22 cellular contexts compared by ENCODE assay signal in genomic region chr1:108886292-108886691, GRCh38. TPM values are rescaled to one million over a fixed set of nuclear protein-coding genes. Genes with fewer than 3 reads are reported as not detected.
DNase-seq lines count a peak whose midpoint lies in the region; ATAC-seq, FAIRE-seq and TF ChIP-seq lines count a peak whose summit lies in the region.
"Had no signal": no experiment of that assay in that cellular context is flagged by ENCODE, and none has a peak within 500 bp of the region (broad histone marks: within the 10 kb centered on the region; RNA-seq: fewer than 3 reads in every experiment).

No MANE protein-coding gene starts in this region.

- TF ChIP-seq CTCF in A673 (conservative IDR thresholded peaks at IDR 0.05; ENCODE audit: low read depth, low read length) (no peak), IMR-90 (conservative IDR thresholded peaks at IDR 0.05; ENCODE audit: low read depth, low read length) (no peak), esophagus squamous epithelium (IDR thresholded peaks at IDR 0.05) (no peak), keratinocyte (optimal IDR thresholded peaks at IDR 0.05 in 1 of 3, IDR thresholded peaks at IDR 0.05 in 1 of 3, conservative IDR thresholded peaks at IDR 0.05 in 1 of 3; ENCODE audit: extremely low read depth in 1 of 3, insufficient read depth in 2 of 3, low read length in 3 of 3) (no peak), lower lobe of right lung (IDR thresholded peaks at IDR 0.05) (no peak)

- peak overlapping the region; percentile 56; the same call in 1 of the 2 replicates for H3K23ac ChIP-seq in IMR-90 (ENCODE audit: low read depth, low read length)

- no peak overlapping the region for H3K4me3 ChIP-seq in A673 (ENCODE audit: low read depth, low read length, poor library complexity, severe bottlenecking)
- no peak overlapping the region for H3K4me3 ChIP-seq in IMR-90 (ENCODE audit: insufficient read depth, low read depth, low read length)
- H3K4me3 ChIP-seq in esophagus squamous epithelium = no peak overlapping the region
- H3K4me3 ChIP-seq in keratinocyte (ENCODE audit: control insufficient read depth in 2 of 3, extremely low read depth in 1 of 3, insufficient read depth in 2 of 3, low read depth in 1 of 3, low read length in 3 of 3) = no peak overlapping the region
- no peak overlapping the region for H3K4me3 ChIP-seq in lower lobe of right lung
- H3K4me3 ChIP-seq: GM12878, GM23248, HAP-1 had no signal

- H3K4ac ChIP-seq in IMR-90 (ENCODE audit: low read depth, low read length) = no peak overlapping the region

- no peaks in the 10 kb centered on the region for H3K4me1 Mint-ChIP-seq in effector memory CD8-positive, alpha-beta T cell (ENCODE audit: low read depth in 2 of 2)
- H3K4me1 Mint-ChIP-seq: CD8-positive, alpha-beta memory T cell had no signal

- no peak overlapping the region for H3K4me3 Mint-ChIP-seq in effector memory CD8-positive, alpha-beta T cell
- H3K4me3 Mint-ChIP-seq: CD4-positive, CD25-positive, alpha-beta regulatory T cell; CD8-positive, alpha-beta memory T cell had no signal

- no peak overlapping the region for H2BK5ac ChIP-seq in IMR-90 (ENCODE audit: low read depth, low read length, poor library complexity, severe bottlenecking)

- no peak overlapping the region for H4K91ac ChIP-seq in IMR-90 (ENCODE audit: insufficient read depth, low read depth, low read length)

- H3K27ac Mint-ChIP-seq in effector memory CD8-positive, alpha-beta T cell = no peak overlapping the region
- H3K27ac Mint-ChIP-seq: CD8-positive, alpha-beta memory T cell had no signal

- H3K27ac ChIP-seq in A673 (ENCODE audit: low read depth, low read length, poor library complexity, severe bottlenecking) (no peak overlapping the region), IMR-90 (ENCODE audit: insufficient read depth, low read length) (no peak overlapping the region), esophagus squamous epithelium (peak overlapping the region in 3 of 4 donors; percentile 31 to 62 (median 43)), keratinocyte (ENCODE audit: control insufficient read depth, insufficient read depth, low read length) (peak overlapping the region; percentile 27), lower lobe of right lung (no peak overlapping the region)
- H3K27ac ChIP-seq: GM23248 had no signal

- no peak overlapping the region for H4K5ac ChIP-seq in IMR-90 (ENCODE audit: low read depth, low read length)

- no peak overlapping the region for H4K8ac ChIP-seq in IMR-90 (ENCODE audit: low read depth in 2 of 2, low read length in 2 of 2)

- H2AK5ac ChIP-seq in IMR-90 (ENCODE audit: low read depth, low read length) = no peak overlapping the region

- no peak overlapping the region for H2AK9ac ChIP-seq in IMR-90 (replicated peaks; ENCODE audit: low read depth, low read length, poor library complexity)

- BruUV-seq in A673 (replicated peaks; lab: Mats Ljungman, UMichigan) = no TSS peak
- no TSS peak for BruUV-seq in IMR-90 (replicated peaks; lab: Mats Ljungman, UMichigan)

- no peak overlapping the region for H2BK120ac ChIP-seq in IMR-90 (ENCODE audit: low read depth, low read length)

- no CpG with 5 or more reads among the region's 2 CpGs for WGBS in IMR-90 (ENCODE audit: extremely low coverage in 2 of 2, insufficient read length in 1 of 2), 2 experiments
- 91 to 94% methylated on average over 2 of the region's 2 CpGs for WGBS in esophagus squamous epithelium, 2 donors

- H2AFZ ChIP-seq in IMR-90 (replicated peaks; ENCODE audit: low read length, poor library complexity) (no peak overlapping the region), keratinocyte (ENCODE audit: control insufficient read depth, low read length) (no peak overlapping the region)
- H2AFZ ChIP-seq: GM23248 had no signal

- dilution Hi-C loops in IMR-90 (cut with HindIII; ENCODE audit: low sequenced_read_pairs, unreplicated experiment) = no loop called here
- dilution Hi-C loops in keratinocyte (cut with MboI; ENCODE audit: extremely low pct_ligation_motif_present, low sequenced_read_pairs) = no loop called here

- in situ Hi-C loops in IMR-90 (cut with MboI; ENCODE audit: low sequenced_read_pairs) = no loop called here

- H3K18ac ChIP-seq in IMR-90 (ENCODE audit: low read depth, low read length) = no peak overlapping the region

- TF ChIP-seq RAD21 in IMR-90 (IDR thresholded peaks at IDR 0.05; ENCODE audit: low read length) = no peak

- peaks cover 83% of the 10 kb centered on the region for H3K79me2 ChIP-seq in keratinocyte (ENCODE audit: control insufficient read depth, insufficient read depth, low read length)

- no peak overlapping the region for H3K56ac ChIP-seq in IMR-90 (ENCODE audit: extremely low read depth, insufficient read depth, low read length)

- DNase-seq in A673 (ENCODE audit: low spot score) (peak; percentile 27), IMR-90 (no peak), esophagus squamous epithelium (lab: John Stamatoyannopoulos, UW) (no peak), keratinocyte (ENCODE audit: low read depth, low spot score) (no peak), NCI-H2196 treated with DMSO at 0.1 percent for 48 hours (lab: John Stamatoyannopoulos, UW; ENCODE audit: unreplicated experiment) (no peak), lower lobe of right lung (no peak), GM12892 (ENCODE audit: insufficient read length) (no peak)
- DNase-seq in effector memory CD8-positive, alpha-beta T cell = no peak
- DNase-seq: 8988T; BE2C; C1 segment of cervical spinal cord; CD4-positive, CD25-positive, alpha-beta regulatory T cell; CD8-positive, alpha-beta memory T cell; COR-L47; DMS 273 treated with DMSO at 0.1 percent for 48 hours; DMS53; DND-41; EL; GM23248 had no signal

- H3K79me1 ChIP-seq in IMR-90 (ENCODE audit: low read depth in 1 of 2, low read length in 2 of 2) = peaks cover 24 to 49% of the 10 kb centered on the region in 2 experiments

- CTCF ChIA-PET in A673 (lab: Charles Lee) (no interaction called here), IMR-90 (lab: Yijun Ruan, JAX) (interaction anchor here (1.1 to 1.3 kb wide), 2 partner anchors 10 to 58 kb away, joined by 3 to 4 read pairs; no protein-coding TSS in a partner anchor)

- H3K27me3 Mint-ChIP-seq in effector memory CD8-positive, alpha-beta T cell = no peaks in the 10 kb centered on the region
- H3K27me3 Mint-ChIP-seq: CD4-positive, CD25-positive, alpha-beta regulatory T cell had no signal

- intact Hi-C loops in A673 (cut with micrococcal nuclease; ENCODE audit: unreplicated experiment) (no loop called here), IMR-90 (cut with micrococcal nuclease) (no loop called here), esophagus squamous epithelium (cut with DNase I) (no loop called here), lower lobe of right lung (cut with DNase I) (no loop called here)

- no peak overlapping the region for H2BK15ac ChIP-seq in IMR-90 (ENCODE audit: low read depth, low read length)

- no peaks in the 10 kb centered on the region for H3K9me3 Mint-ChIP-seq in effector memory CD8-positive, alpha-beta T cell
- H3K9me3 Mint-ChIP-seq: CD4-positive, CD25-positive, alpha-beta regulatory T cell; CD8-positive, alpha-beta memory T cell had no signal

- H3K4me1 ChIP-seq in A673 (ENCODE audit: insufficient read depth, low read length, poor library complexity, severe bottlenecking) = peaks cover 15% of the 10 kb centered on the region
- H3K4me1 ChIP-seq in IMR-90 (ENCODE audit: control insufficient read depth, insufficient read depth, low read length) = 0 out of 2 replicates have a peak, but pooled peaks cover 2% of the 10 kb centered on the region
- peaks cover 6 to 85% (median 11%) of the 10 kb centered on the region in 3 donors for H3K4me1 ChIP-seq in esophagus squamous epithelium
- H3K4me1 ChIP-seq in keratinocyte (ENCODE audit: control insufficient read depth, extremely low read depth, insufficient read depth, low read length) = peaks cover 45% of the 10 kb centered on the region
- H3K4me1 ChIP-seq in lower lobe of right lung = peaks cover 10% of the 10 kb centered on the region
- H3K4me1 ChIP-seq: BE2C had no signal

- no peak overlapping the region; the same call in 1 of the 2 replicates for H3K14ac ChIP-seq in IMR-90 (replicated peaks; ENCODE audit: low read depth, low read length)

- H3K36me3 Mint-ChIP-seq in effector memory CD8-positive, alpha-beta T cell (ENCODE audit: insufficient read depth) = peaks cover 2% of the 10 kb centered on the region
- H3K36me3 Mint-ChIP-seq: CD4-positive, CD25-positive, alpha-beta regulatory T cell; CD8-positive, alpha-beta memory T cell had no signal

- H3K9me1 ChIP-seq in IMR-90 (ENCODE audit: insufficient read depth, low read length) (peaks cover 5% of the 10 kb centered on the region), keratinocyte (ENCODE audit: control insufficient read depth, extremely low read depth, insufficient read depth, low read length) (no peaks in the 10 kb centered on the region)

- POLR2A ChIA-PET in A673 (lab: Charles Lee; ENCODE audit: low non-redundant PET) = interaction anchor here (0.6 kb wide), 1 partner anchor 63 kb away, joined by 3 read pairs; no protein-coding TSS in a partner anchor
- POLR2A ChIA-PET in IMR-90 (lab: Charles Lee; ENCODE audit: unreplicated experiment) = no interaction called here

- FAIRE-seq in keratinocyte (lab: Jason Lieb, UNC) = no peak
- no peak for FAIRE-seq in GM12892 (lab: Jason Lieb, UNC)
- FAIRE-seq: GM12878 had no signal

- no peak overlapping the region for H2BK20ac ChIP-seq in IMR-90 (ENCODE audit: low read depth, low read length)

- H4K20me1 ChIP-seq in IMR-90 (ENCODE audit: insufficient read depth, low read length) (no peaks in the 10 kb centered on the region; the same call in 1 of the 2 replicates), keratinocyte (ENCODE audit: control insufficient read depth, extremely low read depth, insufficient read depth, low read length) (no peaks in the 10 kb centered on the region)

- peaks cover 4% of the 10 kb centered on the region for H3K36me3 ChIP-seq in A673 (ENCODE audit: insufficient read depth, low read length, poor library complexity, severe bottlenecking)
- H3K36me3 ChIP-seq in IMR-90 (ENCODE audit: control insufficient read depth, insufficient read depth, low read length) = no peaks in the 10 kb centered on the region
- H3K36me3 ChIP-seq in esophagus squamous epithelium = no peaks in the 10 kb centered on the region
- peaks cover 2 to 19% of the 10 kb centered on the region in 2 experiments for H3K36me3 ChIP-seq in keratinocyte (ENCODE audit: control insufficient read depth in 2 of 2, extremely low read depth in 1 of 2, insufficient read depth in 2 of 2, low read length in 2 of 2)
- H3K36me3 ChIP-seq in lower lobe of right lung = no peaks in the 10 kb centered on the region
- H3K36me3 ChIP-seq: BE2C, HAP-1 had no signal

- H3K9ac ChIP-seq in IMR-90 (ENCODE audit: low read depth, low read length) (no peak overlapping the region), keratinocyte (ENCODE audit: control insufficient read depth, extremely low read depth, insufficient read depth, low read length) (peak overlapping the region; percentile 13)
- H3K9ac ChIP-seq: GM23248 had no signal

- ATAC-seq in IMR-90 (ENCODE audit: low read depth) (no peak), lower lobe of right lung (no peak)
- ATAC-seq in effector memory CD8-positive, alpha-beta T cell (replicated peaks) = no peak
- ATAC-seq: GM12878 had no signal

- TF ChIP-seq POLR2A in IMR-90 (IDR thresholded peaks at IDR 0.05; ENCODE audit: low read depth, low read length) (no peak), esophagus squamous epithelium (IDR thresholded peaks at IDR 0.05) (no peak), GM12892 (IDR thresholded peaks at IDR 0.05; ENCODE audit: low read depth, low read length) (no peak)

- H3K9me3 ChIP-seq in A673 (ENCODE audit: low read depth, low read length, poor library complexity, severe bottlenecking) (no peaks in the 10 kb centered on the region), IMR-90 (ENCODE audit: control insufficient read depth, insufficient read depth, low read length) (no peaks in the 10 kb centered on the region), esophagus squamous epithelium (no peaks in the 10 kb centered on the region), keratinocyte (ENCODE audit: control insufficient read depth, low read depth, low read length) (no peaks in the 10 kb centered on the region), lower lobe of right lung (no peaks in the 10 kb centered on the region)
- H3K9me3 ChIP-seq: BE2C, HAP-1 had no signal

- H3K27me3 ChIP-seq in A673 (replicated peaks; ENCODE audit: insufficient read depth, low read depth, low read length, poor library complexity) = no peaks in the 10 kb centered on the region
- H3K27me3 ChIP-seq in IMR-90 (ENCODE audit: control insufficient read depth, insufficient read depth, low read length) = no peaks in the 10 kb centered on the region
- no peaks in the 10 kb centered on the region for H3K27me3 ChIP-seq in esophagus squamous epithelium
- no peaks in the 10 kb centered on the region for H3K27me3 ChIP-seq in keratinocyte (ENCODE audit: control insufficient read depth, extremely low read depth, insufficient read depth, low read length)
- H3K27me3 ChIP-seq in lower lobe of right lung (ENCODE audit: low read depth) = no peaks in the 10 kb centered on the region
- H3K27me3 ChIP-seq: BE2C had no signal

- H3K4me2 ChIP-seq in IMR-90 (ENCODE audit: low read depth, low read length) = no peak overlapping the region
- peak overlapping the region; percentile 18 for H3K4me2 ChIP-seq in keratinocyte (ENCODE audit: control insufficient read depth, extremely low read depth, insufficient read depth, low read depth, low read length)

RNA-seq across cellular contexts. Expression of gene GPSM2, which starts 9.5 kb away (rescaled TPM):
- 34.7 and 37.6 TPM in 2 replicates for total RNA-seq in A673 (2021)
- 16.7 and 23.1 TPM in 2 replicates for total RNA-seq in IMR-90 (2012; rRNA removed)
- polyA plus RNA-seq in IMR-90 (2012; rRNA removed) = 7.1 and 9.3 TPM in 2 replicates
- 2.5 and 2.8 TPM in 2 replicates for polyA plus RNA-seq in IMR-90 (2012; cell fraction: cytosol; rRNA removed)
- polyA plus RNA-seq in IMR-90 (2012; cell fraction: nucleus; rRNA removed; ENCODE audit: low replicate concordance) = 1.5 and 3.4 TPM in 2 replicates
- total RNA-seq in esophagus squamous epithelium = 10 to 100 TPM; 57.3 to 89.6 (median 82.1) TPM
- 58.0 to 109 TPM (median 74.7 TPM) in 3 replicates for polyA plus RNA-seq in keratinocyte
- 31.2 TPM for polyA plus RNA-seq in keratinocyte (2011; ENCODE audit: low read depth)
- 48.0 and 87.0 TPM in 2 replicates for polyA plus RNA-seq in keratinocyte (2011; cell fraction: cytosol; rRNA removed)
- polyA plus RNA-seq in keratinocyte (2011; cell fraction: nucleus; rRNA removed) = 61.6 and 67.3 TPM in 2 replicates
- polyA plus RNA-seq in keratinocyte (2012; ENCODE audit: low replicate concordance) = 38.8 and 64.7 TPM in 2 replicates
- polyA minus RNA-seq in keratinocyte = 25.4 to 84.8 TPM (median 45.1 TPM) in 3 replicates
- 57.7 TPM for polyA minus RNA-seq in keratinocyte (2011; cell fraction: cytosol; rRNA and poly(A)+ RNA removed)
- polyA minus RNA-seq in keratinocyte (2011; cell fraction: nucleus; rRNA and poly(A)+ RNA removed) = 23.2 and 50.5 TPM in 2 replicates
- 16.5 TPM for total RNA-seq in lower lobe of right lung
- polyA plus RNA-seq in GM12892 (2012; ENCODE audit: missing spikeins) = 10.2 TPM

RNA-seq across cellular contexts. Expression of gene AKNAD1, which starts 29.4 kb away (rescaled TPM):
- total RNA-seq in A673 (2021) (0.54 TPM in 1 of 2 replicates, not detected in the other), IMR-90 (2012; rRNA removed) (0.18 and 0.28 TPM in 2 replicates), esophagus squamous epithelium (1 to 10 TPM in 2 of 4 donors, under 1 TPM in 1, not detected in 1; 0.09 to 4.8 (median 2.6) TPM), lower lobe of right lung (1.3 TPM)
- polyA plus RNA-seq in IMR-90 (2012; rRNA removed) (0.07 and 0.55 TPM in 2 replicates), keratinocyte (4.6 to 6.9 TPM (median 5.1 TPM) in 3 replicates)
- 0.08 TPM in 1 of 2 replicates, not detected in the other for polyA plus RNA-seq in IMR-90 (2012; cell fraction: cytosol; rRNA removed)
- 0.17 and 1.3 TPM in 2 replicates for polyA plus RNA-seq in IMR-90 (2012; cell fraction: nucleus; rRNA removed; ENCODE audit: low replicate concordance)
- 0.82 TPM for polyA plus RNA-seq in keratinocyte (2011; ENCODE audit: low read depth)
- 2.9 and 5.6 TPM in 2 replicates for polyA plus RNA-seq in keratinocyte (2011; cell fraction: cytosol; rRNA removed)
- polyA plus RNA-seq in keratinocyte (2011; cell fraction: nucleus; rRNA removed) = 5.8 and 8.3 TPM in 2 replicates
- 2.0 and 4.4 TPM in 2 replicates for polyA plus RNA-seq in keratinocyte (2012; ENCODE audit: low replicate concordance)
- polyA minus RNA-seq in keratinocyte = 0.56 to 2.2 TPM (median 0.66 TPM) in 3 replicates
- polyA minus RNA-seq in keratinocyte (2011; cell fraction: cytosol; rRNA and poly(A)+ RNA removed) = not detected
- 3.5 and 3.6 TPM in 2 replicates for polyA minus RNA-seq in keratinocyte (2011; cell fraction: nucleus; rRNA and poly(A)+ RNA removed)
- not detected for polyA plus RNA-seq in GM12892 (2012; ENCODE audit: missing spikeins)
- total RNA-seq: CD4-positive, CD25-positive, alpha-beta regulatory T cell; CD8-positive, alpha-beta memory T cell; G401; GM12878; GM23248 had no signal
- polyA plus RNA-seq: CD4-positive, CD25-positive, alpha-beta regulatory T cell; CD8-positive, alpha-beta memory T cell; GM23248 had no signal

Comparison
In these comparisons a context has a peak if more than half of its experiments do, and no peak if none do; other contexts are left out.
1. H3K27ac ChIP-seq: peak in esophagus squamous epithelium (3 of 4) and keratinocyte (single experiment); none in A673 (single experiment), IMR-90 (single experiment) and lower lobe of right lung (single experiment).